ENCODE assay signal across 11 cellular contexts in the genomic region with DNA sequence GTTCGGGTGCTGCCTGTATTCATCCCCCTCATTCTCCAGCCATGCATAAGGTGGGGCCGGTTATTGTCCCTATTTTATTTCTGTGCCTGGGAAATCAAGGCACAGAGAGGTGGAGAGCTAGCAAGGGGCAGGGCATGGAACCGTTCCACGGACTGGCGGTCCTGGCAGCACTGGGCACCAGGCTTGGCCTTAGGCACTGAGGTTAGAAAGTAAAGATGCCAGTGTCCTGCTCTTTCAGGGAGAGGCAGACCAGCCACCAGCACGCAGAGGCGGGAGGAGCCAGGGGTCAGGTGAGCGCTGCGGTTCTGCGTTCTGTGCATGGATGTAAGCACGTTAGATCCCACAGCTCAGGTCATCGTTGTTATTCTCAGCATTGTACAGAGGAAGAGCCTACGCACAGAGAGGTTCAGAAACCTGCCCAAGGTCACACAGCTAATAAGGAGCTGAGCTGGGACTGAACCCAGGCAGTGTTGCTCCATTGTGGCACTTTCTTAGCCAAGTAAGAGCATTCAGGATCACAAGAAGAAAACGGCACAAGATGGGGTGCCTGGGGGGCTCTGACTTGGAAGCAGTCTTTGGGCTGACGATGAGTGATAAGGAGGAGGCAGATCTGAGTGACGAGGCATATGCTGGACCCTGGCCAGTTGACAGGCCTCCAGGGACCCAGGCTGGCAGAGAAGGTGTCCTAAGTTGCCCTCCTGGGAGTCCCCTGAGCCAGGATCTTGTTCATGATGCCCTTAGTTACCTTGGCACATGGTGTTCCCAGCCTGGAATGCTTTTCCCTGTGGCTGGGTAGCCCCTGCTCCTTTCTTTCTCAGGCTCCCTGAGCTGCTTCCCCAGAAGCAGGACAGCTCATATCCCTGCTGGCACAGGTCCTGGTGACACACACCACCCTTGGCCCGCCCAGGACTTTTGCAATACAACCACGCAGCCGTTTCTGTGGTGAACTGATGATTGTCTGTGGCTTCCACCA. TPM values are rescaled to one million over a fixed set of nuclear protein-coding genes. Genes with fewer than 3 reads are reported as not detected.
DNase-seq lines count a peak whose midpoint lies in the region; ATAC-seq and TF ChIP-seq lines count a peak whose summit lies in the region.
"Had no signal": no experiment of that assay in that cellular context is flagged by ENCODE, and none has a peak within 500 bp of the region (broad histone marks: within the 10 kb centered on the region; RNA-seq: fewer than 3 reads in every experiment).

No MANE protein-coding gene starts in this region.

- no peaks in the 10 kb centered on the region for H3K27me3 ChIP-seq in BE2C
- H3K27me3 ChIP-seq in esophagus (ENCODE audit: control insufficient read depth in 1 of 2, insufficient read depth in 2 of 2, low read length in 2 of 2): no peaks in the 10 kb centered on the region
- no peaks in the 10 kb centered on the region for H3K27me3 ChIP-seq in neuronal stem cell (ENCODE audit: control insufficient read depth in 3 of 3, insufficient read depth in 3 of 3, low read depth in 1 of 3, low read length in 3 of 3)
- H3K27me3 ChIP-seq in smooth muscle cell (ENCODE audit: low read depth): no peaks in the 10 kb centered on the region
- no peaks in the 10 kb centered on the region for H3K27me3 ChIP-seq in trophoblast cell (ENCODE audit: insufficient read depth, low read length)

- H2BK12ac ChIP-seq in neuronal stem cell (ENCODE audit: low read length): no peak overlapping the region
- H2BK12ac ChIP-seq in trophoblast cell (ENCODE audit: low read length): no peak overlapping the region

- no peak overlapping the region for H3K18ac ChIP-seq in neuronal stem cell (ENCODE audit: low read length)
- H3K18ac ChIP-seq in trophoblast cell (ENCODE audit: low read length): no peak overlapping the region

- H3K36me3 ChIP-seq in BE2C: no peaks in the 10 kb centered on the region
- H3K36me3 ChIP-seq in esophagus (ENCODE audit: control insufficient read depth in 2 of 2, insufficient read depth in 2 of 2, low read length in 1 of 2): peaks cover 4 to 18% of the 10 kb centered on the region in 2 donors
- peaks cover 7 to 54% of the 10 kb centered on the region in 2 donors for H3K36me3 ChIP-seq in neuronal stem cell (replicated peaks in 1 of 2; ENCODE audit: control insufficient read depth in 2 of 2, insufficient read depth in 2 of 2, low read length in 2 of 2)
- no peaks in the 10 kb centered on the region for H3K36me3 ChIP-seq in smooth muscle cell (ENCODE audit: low read depth)
- H3K36me3 ChIP-seq in trophoblast cell (ENCODE audit: control insufficient read depth in 1 of 2, insufficient read depth in 2 of 2, low read length in 2 of 2): peaks cover 76 to 77% of the 10 kb centered on the region in 2 experiments

- H2BK5ac ChIP-seq in neuronal stem cell (ENCODE audit: low read length) (peak overlapping the region; percentile 55), trophoblast cell (ENCODE audit: low read depth, low read length, poor library complexity) (no peak overlapping the region)

- no peak overlapping the region for H4K91ac ChIP-seq in neuronal stem cell (ENCODE audit: low read depth, low read length, poor library complexity)
- no peak overlapping the region for H4K91ac ChIP-seq in trophoblast cell (ENCODE audit: low read depth, low read length)

- peak overlapping the region; percentile 70 to 84 for H3K27ac ChIP-seq in esophagus (ENCODE audit: low read depth in 2 of 2, low read length in 1 of 2)
- H3K27ac ChIP-seq in neuronal stem cell (replicated peaks; ENCODE audit: low read length): no peak overlapping the region
- no peak overlapping the region for H3K27ac ChIP-seq in smooth muscle cell (ENCODE audit: low read depth)
- no peak overlapping the region for H3K27ac ChIP-seq in trophoblast cell (ENCODE audit: low read depth, low read length)
- H3K27ac ChIP-seq: parathyroid adenoma had no signal

- H3K4me1 ChIP-seq in BE2C (no peaks in the 10 kb centered on the region), esophagus (ENCODE audit: control insufficient read depth in 2 of 2, insufficient read depth in 2 of 2, low read length in 1 of 2) (peaks cover 2 to 21% of the 10 kb centered on the region in 2 donors), neuronal stem cell (ENCODE audit: control insufficient read depth in 2 of 2, insufficient read depth in 1 of 2, low read depth in 1 of 2, low read length in 2 of 2) (no peaks in the 10 kb centered on the region), smooth muscle cell (ENCODE audit: low read depth) (no peaks in the 10 kb centered on the region), trophoblast cell (ENCODE audit: control insufficient read depth in 1 of 2, insufficient read depth in 2 of 2, low read length in 2 of 2) (no peaks in the 10 kb centered on the region)

- H2AFZ ChIP-seq in neuronal stem cell (ENCODE audit: low read length): no peak overlapping the region
- H2AFZ ChIP-seq in smooth muscle cell (ENCODE audit: low read depth): no peak overlapping the region
- H2AFZ ChIP-seq in trophoblast cell (ENCODE audit: insufficient read depth, low read length, poor library complexity): no peak overlapping the region
- H2AFZ ChIP-seq: parathyroid adenoma had no signal

- TF ChIP-seq CTCF in BE2C (IDR thresholded peaks at IDR 0.05; ENCODE audit: low read depth, low read length) (no peak), smooth muscle cell (IDR thresholded peaks at IDR 0.05; ENCODE audit: borderline replicate concordance, insufficient read depth, poor library complexity, severe bottlenecking) (no peak)

- ATAC-seq in HG02571 (IDR thresholded peaks at IDR 0.05; ENCODE audit: unreplicated experiment) (no peak), HG03095 (IDR thresholded peaks at IDR 0.05; ENCODE audit: unreplicated experiment) (no peak)
- ATAC-seq: GM12878 had no signal

- H3K9ac ChIP-seq in neuronal stem cell (ENCODE audit: low read depth, low read length, poor library complexity) (no peak overlapping the region), smooth muscle cell (ENCODE audit: low read depth) (no peak overlapping the region), trophoblast cell (ENCODE audit: low read length) (no peak overlapping the region)
- H3K9ac ChIP-seq: parathyroid adenoma had no signal

- H3K79me2 ChIP-seq in smooth muscle cell (ENCODE audit: low read depth): no peaks in the 10 kb centered on the region
- no peaks in the 10 kb centered on the region for H3K79me2 ChIP-seq in trophoblast cell (ENCODE audit: control insufficient read depth, insufficient read depth, low read length, poor library complexity)
- H3K79me2 ChIP-seq: parathyroid adenoma had no signal

- H3K79me1 ChIP-seq in neuronal stem cell (ENCODE audit: low read depth, low read length) (peaks cover 5% of the 10 kb centered on the region), trophoblast cell (ENCODE audit: low read length) (no peaks in the 10 kb centered on the region)

- H3K4me3 ChIP-seq in BE2C (ENCODE audit: low read depth, low read length): no peak overlapping the region
- no peak overlapping the region for H3K4me3 ChIP-seq in esophagus (ENCODE audit: low read depth in 1 of 2, low read length in 2 of 2)
- H3K4me3 ChIP-seq in neuronal stem cell (ENCODE audit: low read length in 2 of 2): no peak overlapping the region
- no peak overlapping the region for H3K4me3 ChIP-seq in smooth muscle cell
- H3K4me3 ChIP-seq in trophoblast cell (ENCODE audit: low read depth, low read length): no peak overlapping the region
- H3K4me3 ChIP-seq: GM12878 had no signal

- no peak overlapping the region for H3K23ac ChIP-seq in neuronal stem cell (ENCODE audit: low read depth, low read length, poor library complexity)
- no peak overlapping the region for H3K23ac ChIP-seq in trophoblast cell (ENCODE audit: low read length)

- DNase-seq in BE2C: peak; percentile 8
- DNase-seq in NOMO-1 treated with DMSO at 0.1 percent for 48 hours (lab: John Stamatoyannopoulos, UW; ENCODE audit: unreplicated experiment): peak; percentile 75
- DNase-seq in neuronal stem cell (ENCODE audit: low spot score): no peak
- no peak for DNase-seq in smooth muscle cell (lab: John Stamatoyannopoulos, UW; ENCODE audit: unreplicated experiment)
- no peak for DNase-seq in trophoblast cell
- DNase-seq: activated B cell treated with CpG ODN at 0.5 μM for 24 hours had no signal

- H2AK5ac ChIP-seq in neuronal stem cell (ENCODE audit: low read depth, low read length) (no peak overlapping the region), trophoblast cell (ENCODE audit: low read length) (no peak overlapping the region)

- no peak overlapping the region for H2BK120ac ChIP-seq in neuronal stem cell (ENCODE audit: low read depth, low read length)
- H2BK120ac ChIP-seq in trophoblast cell (ENCODE audit: insufficient read depth, low read length, poor library complexity): no peak overlapping the region

- H3K4ac ChIP-seq in neuronal stem cell (ENCODE audit: low read length) (no peak overlapping the region), trophoblast cell (ENCODE audit: low read depth, low read length) (no peak overlapping the region)

- peaks cover 37% of the 10 kb centered on the region for H4K20me1 ChIP-seq in smooth muscle cell (ENCODE audit: low read depth)

- H4K8ac ChIP-seq in neuronal stem cell (ENCODE audit: low read depth, low read length) (no peak overlapping the region), trophoblast cell (ENCODE audit: low read depth, low read length) (no peak overlapping the region)

- no peak overlapping the region for H4K12ac ChIP-seq in trophoblast cell (ENCODE audit: low read depth, low read length)

- H3K14ac ChIP-seq in neuronal stem cell (ENCODE audit: low read length) (no peak overlapping the region), trophoblast cell (ENCODE audit: low read length) (no peak overlapping the region)

- H3K9me3 ChIP-seq in BE2C (no peaks in the 10 kb centered on the region), esophagus (ENCODE audit: control insufficient read depth in 2 of 2, insufficient read depth in 1 of 2, low read depth in 1 of 2, low read length in 1 of 2) (no peaks in the 10 kb centered on the region), neuronal stem cell (replicated peaks in 1 of 2; ENCODE audit: control insufficient read depth in 2 of 2, insufficient read depth in 1 of 2, low read depth in 1 of 2, low read length in 2 of 2) (no peaks in the 10 kb centered on the region), smooth muscle cell (replicated peaks; ENCODE audit: low read depth) (no peaks in the 10 kb centered on the region), trophoblast cell (ENCODE audit: insufficient read depth, low read depth, low read length) (peaks cover 4% of the 10 kb centered on the region)

- WGBS in esophagus, 2 donors: 54 to 64% methylated on average over 19 of the region's 19 CpGs
- WGBS in neuronal stem cell (ENCODE audit: extremely low coverage in 2 of 2, insufficient read length in 2 of 2, insufficient replicate concordance in 1 of 2), 2 donors: no CpG with 5 or more reads among the region's 19 CpGs
- WGBS in smooth muscle cell (ENCODE audit: low lambda C conversion rate): 86% methylated on average over 19 of the region's 19 CpGs
- WGBS in trophoblast cell (ENCODE audit: extremely low coverage, insufficient coverage, insufficient read length): no CpG with 5 or more reads among the region's 19 CpGs

- H3K4me2 ChIP-seq in neuronal stem cell (ENCODE audit: insufficient read depth, low read length, poor library complexity, severe bottlenecking) (no peak overlapping the region), smooth muscle cell (no peak overlapping the region), trophoblast cell (ENCODE audit: low read length) (no peak overlapping the region)

- H2BK15ac ChIP-seq in neuronal stem cell (ENCODE audit: low read length): no peak overlapping the region

- no peaks in the 10 kb centered on the region for H3F3A ChIP-seq in smooth muscle cell (ENCODE audit: low read depth)

RNA-seq across cellular contexts. Expression of a gene that starts 41.1 kb away (rescaled TPM):
- 6.4 TPM for polyA plus RNA-seq in BE2C (2012; ENCODE audit: insufficient read depth, insufficient read length, low read depth)
- 10 to 100 TPM; 10.4 to 12.6 TPM for polyA plus RNA-seq in esophagus
- 9.5 TPM for polyA plus RNA-seq in neuronal stem cell (2013, experiment 1 of 2)
- 9.7 TPM for polyA plus RNA-seq in neuronal stem cell (2013, experiment 2 of 2)
- total RNA-seq in smooth muscle cell: 24.2 and 27.3 TPM in 2 replicates
- polyA plus RNA-seq in smooth muscle cell: 43.4 and 46.0 TPM in 2 replicates
- polyA plus RNA-seq in trophoblast cell (2013): 12.2 and 12.3 TPM in 2 replicates
- total RNA-seq: activated B cell treated with CpG ODN at 0.5 μM for 24 hours, GM12878 had no signal
- polyA plus RNA-seq: GM12878 had no signal

Comparison
In these comparisons a context has a peak if more than half of its experiments do, and no peak if none do; other contexts are left out.
1. DNase-seq: peak in BE2C (single experiment) and NOMO-1 treated with DMSO at 0.1 percent for 48 hours (single experiment); none in neuronal stem cell (single experiment), smooth muscle cell (single experiment) and trophoblast cell (0 of 2).
2. H3K27ac ChIP-seq: peak in esophagus (2 of 2); none in neuronal stem cell (single experiment), smooth muscle cell (single experiment) and trophoblast cell (single experiment).